ENCODE assay signal across 1 cellular context in the genomic region with DNA sequence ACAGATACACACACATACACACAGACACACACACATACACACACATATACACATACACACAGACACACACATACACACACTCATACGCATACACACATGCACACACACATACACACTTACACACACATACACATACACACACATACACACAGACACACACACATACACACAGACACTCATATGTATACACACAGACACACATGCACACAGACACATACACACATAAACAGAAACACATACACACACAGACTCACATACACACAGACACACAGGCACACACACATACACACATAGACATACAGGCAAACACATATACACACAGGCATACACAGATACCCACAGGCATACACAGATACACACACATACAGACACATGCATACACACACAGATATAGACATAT.
TF ChIP-seq lines count a peak whose summit lies in the region.

No MANE protein-coding gene starts in this region.

TF ChIP-seq in H1, 55 proteins besides CTCF, POLR2A, EP300 and RAD21 (continued from another document):
- no peak for TF ChIP-seq SIRT6 (IDR thresholded peaks at IDR 0.05; ENCODE audit: low read length)
- no peak for TF ChIP-seq KDM5A (IDR thresholded peaks at IDR 0.05; ENCODE audit: low read length)
- TF ChIP-seq RFX5 (IDR thresholded peaks at IDR 0.05; ENCODE audit: borderline replicate concordance, low read depth, low read length) = no peak
